Comparison of ENCODE assay signal across 8 cellular contexts in genomic region chr11:3163241-3163981, GRCh38. TPM values are rescaled to one million over a fixed set of nuclear protein-coding genes. Genes with fewer than 3 reads are reported as not detected.
DNase-seq lines count a peak whose midpoint lies in the region; ATAC-seq and TF ChIP-seq lines count a peak whose summit lies in the region.

No MANE protein-coding gene starts in this region.

- H3K27ac ChIP-seq in SK-N-SH (ENCODE audit: low read depth in 2 of 2, low read length in 1 of 2) (no peak overlapping the region), angular gyrus (ENCODE audit: low read depth, low read length) (peak overlapping the region; percentile 83), layer of hippocampus (ENCODE audit: low read depth, low read length) (peak overlapping the region; percentile 59), suprapubic skin (peak overlapping the region; percentile 90)

- peak overlapping the region; percentile 98 for H3K4me2 ChIP-seq in SK-N-SH

- peaks cover 0 to 52% of the 10 kb centered on the region in 2 experiments; a peak in 2 of 4 replicates for H3K4me1 ChIP-seq in SK-N-SH (ENCODE audit: control insufficient read depth in 1 of 2, insufficient read depth in 2 of 2, low read depth in 1 of 2, low read length in 1 of 2)
- H3K4me1 ChIP-seq in suprapubic skin = peaks cover 82% of the 10 kb centered on the region

- H3K36me3 ChIP-seq in SK-N-SH (replicated peaks in 1 of 2; ENCODE audit: control insufficient read depth in 1 of 2, insufficient read depth in 2 of 2, low read length in 1 of 2) = no peaks in the 10 kb centered on the region
- no peaks in the 10 kb centered on the region for H3K36me3 ChIP-seq in suprapubic skin

- H4K20me1 ChIP-seq in SK-N-SH (ENCODE audit: insufficient read depth) = peaks cover 56% of the 10 kb centered on the region

- no peak for TF ChIP-seq RAD21 in SK-N-SH (IDR thresholded peaks at IDR 0.05; ENCODE audit: low read length)

- WGBS in SK-N-SH (ENCODE audit: low lambda C conversion rate) = 76% methylated on average over 12 of the region's 15 CpGs
- WGBS in suprapubic skin = 40% methylated on average over 1 of the region's 15 CpGs

- H3K79me2 ChIP-seq in SK-N-SH (ENCODE audit: insufficient read depth) = peaks cover 40% of the 10 kb centered on the region

- H3K9ac ChIP-seq in SK-N-SH = peak overlapping the region; percentile 77

- no peak for TF ChIP-seq CTCF in SK-N-SH (IDR thresholded peaks at IDR 0.05)
- no peak for TF ChIP-seq CTCF in suprapubic skin (IDR thresholded peaks at IDR 0.05)

- CTCF ChIA-PET in SK-N-SH (lab: Yijun Ruan, JAX) = interaction anchor here (0.8 to 2.1 kb wide), 6 partner anchors 13 to 178 kb away, joined by 3 to 8 read pairs (median 6); no protein-coding TSS in a partner anchor

- in situ Hi-C loops in G401 (cut with HindIII; ENCODE audit: low sequenced_read_pairs) = no loop called here

- no peaks in the 10 kb centered on the region for H3K9me3 ChIP-seq in SK-N-SH
- H3K9me3 ChIP-seq in suprapubic skin = no peaks in the 10 kb centered on the region

- TF ChIP-seq POLR2A in suprapubic skin (IDR thresholded peaks at IDR 0.05) = no peak

- no peak overlapping the region for H2AFZ ChIP-seq in SK-N-SH (ENCODE audit: low read depth)

- TF ChIP-seq EP300 in SK-N-SH (IDR thresholded peaks at IDR 0.05; ENCODE audit: borderline replicate concordance in 1 of 2, low read depth in 1 of 2, low read length in 1 of 2) (peak in 1 of 2 experiments; percentile 48; a peak in 1 of 4 replicates), suprapubic skin (IDR thresholded peaks at IDR 0.05) (no peak)

- no peaks in the 10 kb centered on the region for H3K9me2 ChIP-seq in SK-N-SH

- ATAC-seq in SK-N-SH treated with all-trans-retinoic acid at 6 μM for 48 hours = no peak

- POLR2A ChIA-PET in SK-N-SH (lab: Yijun Ruan, JAX) = interaction anchor here (1.2 kb wide), 1 partner anchor 14 kb away, joined by 4 read pairs; no protein-coding TSS in a partner anchor

- DNase-seq in SK-N-SH (peak; percentile 71), suprapubic skin (ENCODE audit: low spot score in 2 of 2) (peak in 1 of 2 donors; percentile 59), KG1 (lab: John Stamatoyannopoulos, UW) (no peak), G401 (ENCODE audit: low spot score) (no peak)
- no peak for DNase-seq in stimulated activated CD4-positive, alpha-beta T cell treated with anti-CD3 and anti-CD28 coated beads, Interleukin-2, amount 100 ng/mL, for 48 hours

- H3K27me3 ChIP-seq in SK-N-SH (ENCODE audit: insufficient read depth) = no peaks in the 10 kb centered on the region
- H3K27me3 ChIP-seq in layer of hippocampus (ENCODE audit: control insufficient read depth, insufficient read depth, low read length) = no peaks in the 10 kb centered on the region
- H3K27me3 ChIP-seq in suprapubic skin = no peaks in the 10 kb centered on the region

- no peaks in the 10 kb centered on the region for H3F3A ChIP-seq in SK-N-SH (replicated peaks; ENCODE audit: insufficient read depth)

- H3K4me3 ChIP-seq in SK-N-SH (ENCODE audit: low read depth in 2 of 2, low read length in 1 of 2) (peak overlapping the region; percentile 73 to 83), suprapubic skin (peak overlapping the region; percentile 87)

TF ChIP-seq in SK-N-SH, 30 proteins besides CTCF, POLR2A, EP300 and RAD21:
- TF ChIP-seq FOXJ3 (CRISPR knock-in tag; IDR thresholded peaks at IDR 0.05) (peak; percentile 55; the same call in 1 of the 2 replicates), GABPA (IDR thresholded peaks at IDR 0.05; ENCODE audit: low read depth) (no peak), FOSL2 (IDR thresholded peaks at IDR 0.05; ENCODE audit: borderline replicate concordance, low read depth) (no peak), RCOR1 (IDR thresholded peaks at IDR 0.05; ENCODE audit: low read length) (peak; percentile 66), CHD2 (IDR thresholded peaks at IDR 0.05; ENCODE audit: low read length, partially characterized antibody) (no peak), GATA2 (CRISPR knock-in tag; IDR thresholded peaks at IDR 0.05) (peak; percentile 88), RXRA (IDR thresholded peaks at IDR 0.05; ENCODE audit: borderline replicate concordance, low read depth) (no peak), YY1 (IDR thresholded peaks at IDR 0.05; ENCODE audit: low read depth) (no peak)
TF ChIP-seq in SK-N-SH: peak in this region for 3.

TF ChIP-seq in SK-N-SH treated with all-trans-retinoic acid at 6 μM for 48 hours, 23 proteins besides CTCF, POLR2A, EP300 and RAD21:
- TF ChIP-seq SNAI2 (CRISPR knock-in tag; IDR thresholded peaks at IDR 0.05) (no peak), RARB (CRISPR knock-in tag; IDR thresholded peaks at IDR 0.05) (no peak), ZFP3 (CRISPR knock-in tag; IDR thresholded peaks at IDR 0.05) (no peak), OSR1 (CRISPR knock-in tag; IDR thresholded peaks at IDR 0.05) (no peak), TCF4 (CRISPR knock-in tag; IDR thresholded peaks at IDR 0.05; ENCODE audit: borderline replicate concordance) (no peak)

RNA-seq across cellular contexts. Expression of gene OSBPL5, which starts 1.7 kb away (rescaled TPM):
- polyA plus RNA-seq in SK-N-SH (2012; rRNA removed) = 7.8 and 10.9 TPM in 2 replicates
- 2.7 and 4.3 TPM in 2 replicates for polyA plus RNA-seq in SK-N-SH (2012; cell fraction: cytosol; rRNA removed)
- polyA plus RNA-seq in SK-N-SH (2012; cell fraction: nucleus; rRNA removed) = 39.6 and 46.8 TPM in 2 replicates
- total RNA-seq in suprapubic skin = 10 to 100 TPM; 43.4 to 75.2 (median 56.8) TPM
- 13.2 and 16.2 TPM in 2 replicates for total RNA-seq in G401 (2014; rRNA removed; shearing (Covaris generic))

RNA-seq across cellular contexts. Expression of gene MRGPRG, which starts 55.2 kb away (rescaled TPM):
- not detected in 2 replicates for polyA plus RNA-seq in SK-N-SH (2012; rRNA removed)
- polyA plus RNA-seq in SK-N-SH (2012; cell fraction: cytosol; rRNA removed) = not detected in 2 replicates
- polyA plus RNA-seq in SK-N-SH (2012; cell fraction: nucleus; rRNA removed) = not detected in 2 replicates
- total RNA-seq in suprapubic skin = not detected
- not detected in 2 replicates for total RNA-seq in G401 (2014; rRNA removed; shearing (Covaris generic))

Comparison
In these comparisons a context has a peak if more than half of its experiments do, and no peak if none do; other contexts are left out.
1. H3K27ac ChIP-seq: peak in angular gyrus (single experiment), layer of hippocampus (single experiment) and suprapubic skin (single experiment); none in SK-N-SH (0 of 2).